21 cellular contexts compared by ENCODE assay signal in genomic region chr14:94162466-94162865, GRCh38. TPM values are rescaled to one million over a fixed set of nuclear protein-coding genes. Genes with fewer than 3 reads are reported as not detected.
"Had no signal": no experiment of that assay in that cellular context is flagged by ENCODE, and none has a peak within 500 bp of the region (broad histone marks: within the 10 kb centered on the region; RNA-seq: fewer than 3 reads in every experiment).

No MANE protein-coding gene starts in this region.

- H2AFZ ChIP-seq: parathyroid adenoma had no signal

- H3K27me3 ChIP-seq: thyroid gland, upper lobe of right lung had no signal

- H3K79me2 ChIP-seq: parathyroid adenoma had no signal

- ATAC-seq: activated CD4-positive, CD25-positive, alpha-beta regulatory T cell treated with anti-CD3 and anti-CD28 coated beads, Interleukin-2, amount 50 U/mL, for 24 hours; gastroesophageal sphincter; stimulated activated naive CD8-positive, alpha-beta T cell treated with anti-CD3 and anti-CD28 coated beads, Interleukin-15, Interleukin-2, amounts not matched to agents 100 U/mL and 50 U/mL, for 24 hours had no signal

- H3K4me3 Mint-ChIP-seq: activated naive CD8-positive, alpha-beta T cell treated with anti-CD3 and anti-CD28 coated beads, Interleukin-2, amount 10 ng/mL, durations not matched to agents 7 days and 5 days; nephron progenitor cell had no signal

- H3K27ac ChIP-seq: coronary artery, epithelial cell of prostate, gastroesophageal sphincter, parathyroid adenoma, thyroid gland, upper lobe of right lung had no signal

- H3K4me1 ChIP-seq: parathyroid adenoma, thyroid gland, upper lobe of right lung had no signal

- H3K27me3 Mint-ChIP-seq: activated naive CD8-positive, alpha-beta T cell treated with anti-CD3 and anti-CD28 coated beads, Interleukin-2, amount 10 ng/mL, durations not matched to agents 7 days and 5 days had no signal

- H3K36me3 ChIP-seq: gastroesophageal sphincter, thyroid gland, upper lobe of right lung had no signal

- H3K9me3 Mint-ChIP-seq: nephron progenitor cell had no signal

- DNase-seq: activated CD4-positive, alpha-beta T cell treated with anti-CD3 and anti-CD28 coated beads, Interleukin-2, amount 50 U/mL, for 1 hour; activated gamma-delta T cell; activated naive CD8-positive, alpha-beta T cell treated with anti-CD3 and anti-CD28 coated beads, Interleukin-2, amount 10 ng/mL, durations not matched to agents 7 days and 5 days; amniotic stem cell; head of caudate nucleus; midbrain; nephron progenitor cell; nucleus accumbens; right cardiac atrium; stimulated activated CD4-positive, alpha-beta T cell treated with anti-CD3 and anti-CD28 coated beads, Interleukin-12 subunit alpha, Interleukin-12 subunit beta, amount 100 ng/mL, for 4 hours; stimulated activated CD4-positive, alpha-beta T cell treated with anti-CD3 and anti-CD28 coated beads, Interleukin-4, amount 100 ng/mL, for 4 hours; stimulated activated naive CD8-positive, alpha-beta T cell treated with anti-CD3 and anti-CD28 coated beads, Interleukin-15, Interleukin-2, amounts not matched to agents 100 U/mL and 50 U/mL, for 24 hours; SW 1271; thyroid gland; upper lobe of right lung had no signal

- H3K4me3 ChIP-seq: coronary artery, gastroesophageal sphincter, thyroid gland, upper lobe of right lung had no signal

- H3K27ac Mint-ChIP-seq: activated naive CD8-positive, alpha-beta T cell treated with anti-CD3 and anti-CD28 coated beads, Interleukin-2, amount 10 ng/mL, durations not matched to agents 7 days and 5 days; nephron progenitor cell had no signal

- H3K36me3 Mint-ChIP-seq: activated naive CD8-positive, alpha-beta T cell treated with anti-CD3 and anti-CD28 coated beads, Interleukin-2, amount 10 ng/mL, durations not matched to agents 7 days and 5 days had no signal

RNA-seq across cellular contexts. Expression of gene PPP4R4, which starts 11.7 kb away (rescaled TPM):
- total RNA-seq: pulmonary artery endothelial cell had no signal
